ENCODE assay signal across 8 cellular contexts in the genomic region with DNA sequence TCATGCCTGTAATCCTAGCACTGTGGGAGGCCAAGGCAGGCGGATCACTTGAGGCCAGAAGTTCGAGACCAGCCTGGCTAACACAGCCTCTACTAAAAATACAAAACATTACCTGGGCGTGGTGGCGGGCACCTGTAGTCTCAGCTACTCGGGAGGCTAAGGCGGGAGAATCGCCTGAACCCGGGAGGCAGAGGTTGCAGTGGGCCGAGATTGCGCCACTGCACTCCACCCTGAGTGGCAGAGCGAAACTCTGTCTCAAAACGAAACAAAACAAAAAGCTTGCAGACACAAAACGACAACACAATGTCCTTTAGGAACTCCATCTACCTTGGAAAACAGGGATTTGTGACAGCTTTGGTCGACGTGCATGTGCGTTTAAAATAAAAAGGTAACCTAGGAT. TPM values are rescaled to one million over a fixed set of nuclear protein-coding genes. Genes with fewer than 3 reads are reported as not detected.
DNase-seq lines count a peak whose midpoint lies in the region; ATAC-seq and TF ChIP-seq lines count a peak whose summit lies in the region.

No MANE protein-coding gene starts in this region.

- no TSS peak for BruUV-seq in HCT116 (replicated peaks; lab: Mats Ljungman, UMichigan)

- POLR2A ChIA-PET in HCT116 (lab: Charles Lee), result no interaction called here

- intact Hi-C loops in HCT116 (cut with micrococcal nuclease), result no loop called here

- no peaks in the 10 kb centered on the region for H4K20me1 ChIP-seq in HCT116 (ENCODE audit: insufficient read depth)

- peak overlapping the region; percentile 96 for H3K27ac Mint-ChIP-seq in T-helper 2 cell treated with Interferon-gamma antibody and Interleukin-4, amounts not matched to agents 5 μg/mL and 100 μg/mL, for 36 hours

- H3K36me3 ChIP-seq in HCT116 (ENCODE audit: control insufficient read depth in 1 of 2, insufficient read depth in 2 of 2, low read length in 2 of 2) (no peaks in the 10 kb centered on the region), skeletal muscle satellite cell (ENCODE audit: insufficient read depth, low read length) (no peaks in the 10 kb centered on the region), H7 (replicated peaks; ENCODE audit: control insufficient read depth, insufficient read depth, low read length) (no peaks in the 10 kb centered on the region; the same call in 1 of the 2 replicates)

- H3K4me3 Mint-ChIP-seq in T-helper 2 cell treated with Interferon-gamma antibody and Interleukin-4, amounts not matched to agents 5 μg/mL and 100 μg/mL, for 36 hours, result peak overlapping the region; percentile 91

- H3K9me2 ChIP-seq in HCT116 (ENCODE audit: insufficient read depth), result no peaks in the 10 kb centered on the region

- H3K79me2 ChIP-seq in HCT116 (ENCODE audit: insufficient read depth, low read length), result no peaks in the 10 kb centered on the region

- H3K9ac ChIP-seq in HCT116 (ENCODE audit: low read length) (peak overlapping the region; percentile 70; the same call in 1 of the 2 replicates), skeletal muscle satellite cell (ENCODE audit: low read depth, low read length) (peak overlapping the region; percentile 90)

- no peak for TF ChIP-seq CTCF in HCT116 (IDR thresholded peaks at IDR 0.05 in 2 of 3, conservative IDR thresholded peaks at IDR 0.05 in 1 of 3; ENCODE audit: borderline replicate concordance in 1 of 3, insufficient read depth in 1 of 3, low read depth in 2 of 3, low read length in 2 of 3)

- no peak for TF ChIP-seq POLR2A in HCT116 (IDR thresholded peaks at IDR 0.05; ENCODE audit: borderline replicate concordance, extremely low read depth, insufficient read depth, insufficient read length)

- H3K4me1 Mint-ChIP-seq in T-helper 2 cell treated with Interferon-gamma antibody and Interleukin-4, amounts not matched to agents 5 μg/mL and 100 μg/mL, for 36 hours (ENCODE audit: low read depth), result peaks cover 23% of the 10 kb centered on the region

- H3K9me3 ChIP-seq in HCT116 (ENCODE audit: control insufficient read depth in 1 of 2, insufficient read depth in 1 of 2, low read depth in 1 of 2, low read length in 2 of 2) (no peaks in the 10 kb centered on the region), skeletal muscle satellite cell (replicated peaks; ENCODE audit: low read length) (no peaks in the 10 kb centered on the region)

- no peak overlapping the region for H3K27ac ChIP-seq in HCT116 (ENCODE audit: low read depth, low read length)

- H3K9me3 Mint-ChIP-seq in T-helper 2 cell treated with Interferon-gamma antibody and Interleukin-4, amounts not matched to agents 5 μg/mL and 100 μg/mL, for 36 hours, result no peaks in the 10 kb centered on the region

- no peak for TF ChIP-seq RAD21 in HCT116 (IDR thresholded peaks at IDR 0.05; ENCODE audit: low read depth)

- peak overlapping the region; percentile 97 for H2AFZ ChIP-seq in HCT116 (ENCODE audit: low read depth, low read length, poor library complexity, severe bottlenecking)

- no peaks in the 10 kb centered on the region for H3K27me3 Mint-ChIP-seq in T-helper 2 cell treated with Interferon-gamma antibody and Interleukin-4, amounts not matched to agents 5 μg/mL and 100 μg/mL, for 36 hours (ENCODE audit: low read depth)

- ATAC-seq in HCT116, result no peak
- ATAC-seq in GM21528 (IDR thresholded peaks at IDR 0.05; ENCODE audit: low FRiP score, unreplicated experiment), result no peak

- peak overlapping the region; percentile 89 for H3K4me2 ChIP-seq in HCT116 (ENCODE audit: low read length)
- peak overlapping the region; percentile 96 for H3K4me2 ChIP-seq in skeletal muscle satellite cell (ENCODE audit: low read length)

- RAD21 ChIA-PET in HCT116 (lab: Charles Lee; ENCODE audit: low non-redundant PET in 1 of 2, low total read pairs in 2 of 2, uncharacterized antibody in 2 of 2, unreplicated experiment in 2 of 2), result no interaction called here

- H3K4me3 ChIP-seq in HCT116 (replicated peaks in 1 of 2; ENCODE audit: low read depth in 1 of 2, low read length in 2 of 2), result no peak overlapping the region; a peak in 1 of 4 replicates
- peak overlapping the region; percentile 88 for H3K4me3 ChIP-seq in iPS-11a (ENCODE audit: low read depth, low read length)
- H3K4me3 ChIP-seq in skeletal muscle satellite cell (ENCODE audit: low read length), result peak overlapping the region; percentile 95
- no peak overlapping the region for H3K4me3 ChIP-seq in H7 (ENCODE audit: insufficient read depth, low read depth, low read length)

- no peaks in the 10 kb centered on the region for H3K36me3 Mint-ChIP-seq in T-helper 2 cell treated with Interferon-gamma antibody and Interleukin-4, amounts not matched to agents 5 μg/mL and 100 μg/mL, for 36 hours (ENCODE audit: low read depth)

- CTCF ChIA-PET in HCT116 (lab: Charles Lee), result no interaction called here

- H3K27me3 ChIP-seq in HCT116 (ENCODE audit: insufficient read depth, low read length) (no peaks in the 10 kb centered on the region), skeletal muscle satellite cell (ENCODE audit: control insufficient read depth, insufficient read depth, low read length) (peaks cover 6% of the 10 kb centered on the region), H7 (ENCODE audit: control insufficient read depth, insufficient read depth, low read length) (no peaks in the 10 kb centered on the region)

- peaks cover 3 to 19% of the 10 kb centered on the region in 2 experiments; a peak in 3 of 4 replicates for H3K4me1 ChIP-seq in HCT116 (ENCODE audit: control insufficient read depth in 1 of 2, insufficient read depth in 2 of 2, low read length in 2 of 2)
- H3K4me1 ChIP-seq in skeletal muscle satellite cell (ENCODE audit: control insufficient read depth, insufficient read depth, low read length), result peaks cover 9% of the 10 kb centered on the region

- DNase-seq in HCT116 (ENCODE audit: low read depth, low spot score), result no peak
- no peak for DNase-seq in T-helper 2 cell treated with Interferon-gamma antibody and Interleukin-4, amounts not matched to agents 5 μg/mL and 100 μg/mL, for 36 hours (ENCODE audit: low spot score)
- DNase-seq in H7, result no peak
- no peak for DNase-seq in DMS153 treated with DMSO at 0.1 percent for 48 hours (lab: John Stamatoyannopoulos, UW; ENCODE audit: unreplicated experiment)
- DNase-seq in HuH-7.5 (ENCODE audit: low spot score), result no peak

TF ChIP-seq in HCT116, 20 proteins besides CTCF, POLR2A, EP300 and RAD21:
- TF ChIP-seq CEBPB (IDR thresholded peaks at IDR 0.05; ENCODE audit: low read depth), result no peak
- TF ChIP-seq JUND (IDR thresholded peaks at IDR 0.05), result no peak
- no peak for TF ChIP-seq SIN3A (IDR thresholded peaks at IDR 0.05; ENCODE audit: low read depth)
- TF ChIP-seq, protein P1, sequence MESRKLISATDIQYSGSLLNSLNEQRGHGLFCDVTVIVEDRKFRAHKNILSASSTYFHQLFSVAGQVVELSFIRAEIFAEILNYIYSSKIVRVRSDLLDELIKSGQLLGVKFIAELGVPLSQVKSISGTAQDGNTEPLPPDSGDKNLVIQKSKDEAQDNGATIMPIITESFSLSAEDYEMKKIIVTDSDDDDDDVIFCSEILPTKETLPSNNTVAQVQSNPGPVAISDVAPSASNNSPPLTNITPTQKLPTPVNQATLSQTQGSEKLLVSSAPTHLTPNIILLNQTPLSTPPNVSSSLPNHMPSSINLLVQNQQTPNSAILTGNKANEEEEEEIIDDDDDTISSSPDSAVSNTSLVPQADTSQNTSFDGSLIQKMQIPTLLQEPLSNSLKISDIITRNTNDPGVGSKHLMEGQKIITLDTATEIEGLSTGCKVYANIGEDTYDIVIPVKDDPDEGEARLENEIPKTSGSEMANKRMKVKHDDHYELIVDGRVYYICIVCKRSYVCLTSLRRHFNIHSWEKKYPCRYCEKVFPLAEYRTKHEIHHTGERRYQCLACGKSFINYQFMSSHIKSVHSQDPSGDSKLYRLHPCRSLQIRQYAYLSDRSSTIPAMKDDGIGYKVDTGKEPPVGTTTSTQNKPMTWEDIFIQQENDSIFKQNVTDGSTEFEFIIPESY (IDR thresholded peaks at IDR 0.05; ENCODE audit: extremely low read depth, insufficient replicate concordance, low read length), result no peak
- TF ChIP-seq ZNF274 (IDR thresholded peaks at IDR 0.05; ENCODE audit: low read depth, low read length), result no peak
- TF ChIP-seq CBX3 (IDR thresholded peaks at IDR 0.05; ENCODE audit: low read depth), result no peak
- TF ChIP-seq YY1 (IDR thresholded peaks at IDR 0.05; ENCODE audit: extremely low read depth, insufficient replicate concordance, low read depth, low read length), result no peak
- TF ChIP-seq EZH2 (IDR thresholded peaks at IDR 0.05), result no peak
- TF ChIP-seq EZH2phosphoT487 (IDR thresholded peaks at IDR 0.05; ENCODE audit: borderline replicate concordance), result no peak
- no peak for TF ChIP-seq ATF3 (IDR thresholded peaks at IDR 0.05)
- no peak for TF ChIP-seq FOSL1 (IDR thresholded peaks at IDR 0.05; ENCODE audit: low read depth)
- TF ChIP-seq SP1 (IDR thresholded peaks at IDR 0.05; ENCODE audit: low read depth), result no peak
- no peak for TF ChIP-seq TCF7L2 (IDR thresholded peaks at IDR 0.05; ENCODE audit: borderline replicate concordance, extremely low read depth, insufficient read depth, insufficient read length)

RNA-seq across cellular contexts. Expression of gene KLHL24, which starts 0.7 kb away (rescaled TPM):
- total RNA-seq in HCT116 (2021; ENCODE audit: unreplicated experiment), result 21.0 TPM
- polyA plus RNA-seq in HCT116 (2012), result 7.1 and 8.5 TPM in 2 replicates
- 14.2 and 17.5 TPM in 2 replicates for total RNA-seq in skeletal muscle satellite cell (2012; rRNA removed)
- 27.9 and 48.7 TPM in 2 replicates for total RNA-seq in H7 (2014; rRNA removed; shearing (Covaris generic))

Comparison
In these comparisons a context has a peak if more than half of its experiments do, and no peak if none do; other contexts are left out.
1. H3K4me3 ChIP-seq: peak in iPS-11a (single experiment) and skeletal muscle satellite cell (single experiment); none in HCT116 (0 of 2) and H7 (single experiment).